In genomic region chr2:72745679-72746368, GRCh38 we compare ENCODE assay signal across 9 cellular contexts.
DNase-seq lines count a peak whose midpoint lies in the region; ATAC-seq, FAIRE-seq and TF ChIP-seq lines count a peak whose summit lies in the region.
"Had no signal": no experiment of that assay in that cellular context is flagged by ENCODE, and none has a peak within 500 bp of the region (broad histone marks: within the 10 kb centered on the region; RNA-seq: fewer than 3 reads in every experiment).

No MANE protein-coding gene starts in this region.

- ATAC-seq in HG02610 (IDR thresholded peaks at IDR 0.05; ENCODE audit: unreplicated experiment): no peak
- ATAC-seq in HG02852 (IDR thresholded peaks at IDR 0.05; ENCODE audit: unreplicated experiment): no peak

- FAIRE-seq in GM19239 (lab: Jason Lieb, UNC): peak; percentile 37
- FAIRE-seq: colon had no signal

- no peaks in the 10 kb centered on the region for H3K27me3 ChIP-seq in testis

- H3K4me1 ChIP-seq in testis: no peaks in the 10 kb centered on the region

- DNase-seq in AG09309 (ENCODE audit: low read depth): peak; percentile 44
- DNase-seq in GM19239 (ENCODE audit: insufficient read length, low spot score): no peak
- peak; percentile 7 for DNase-seq in NCI-H2196 treated with DMSO at 0.1 percent for 48 hours (lab: John Stamatoyannopoulos, UW; ENCODE audit: unreplicated experiment)
- DNase-seq in astrocyte of the cerebellum (ENCODE audit: low read depth): peak; percentile 62
- peak; percentile 28 for DNase-seq in iPS-NIHi7 (ENCODE audit: extremely low spot score)
- no peak for DNase-seq in testis

- no peaks in the 10 kb centered on the region for H3K36me3 ChIP-seq in testis (ENCODE audit: low read depth, missing control alignments)

- H3K9me3 ChIP-seq in testis: no peaks in the 10 kb centered on the region

- TF ChIP-seq POLR2A in testis (IDR thresholded peaks at IDR 0.05): no peak

- H3K27ac ChIP-seq in testis: no peak overlapping the region

- H3K4me3 ChIP-seq in AG09309 (ENCODE audit: control insufficient read depth, low read depth, low read length) (no peak overlapping the region), astrocyte of the cerebellum (ENCODE audit: low read depth, low read length) (no peak overlapping the region), testis (no peak overlapping the region)

- in situ Hi-C loops in astrocyte of the cerebellum (cut with HindIII; ENCODE audit: low sequenced_read_pairs): no loop called here

- intact Hi-C loops in testis (cut with DNase I; ENCODE audit: low total_unique reads): no loop called here

- 43 to 49% methylated on average over 2 of the region's 2 CpGs for WGBS in testis, 2 donors

- TF ChIP-seq CTCF in AG09309 (IDR thresholded peaks at IDR 0.05; ENCODE audit: control insufficient read depth, insufficient read depth, low read depth, low read length, missing control alignments) (peak; percentile 55), astrocyte of the cerebellum (IDR thresholded peaks at IDR 0.05; ENCODE audit: low read depth, low read length, missing control alignments) (peak; percentile 48), testis (IDR thresholded peaks at IDR 0.05) (peak; percentile 29 to 47 (median 31))

Comparison
In these comparisons a context has a peak if more than half of its experiments do, and no peak if none do; other contexts are left out.
1. DNase-seq: peak in AG09309 (single experiment), NCI-H2196 treated with DMSO at 0.1 percent for 48 hours (single experiment), astrocyte of the cerebellum (single experiment) and iPS-NIHi7 (single experiment); none in GM19239 (single experiment) and testis (single experiment).
2. Peak in every context shown above with its lines, with median percentiles within 50 percentile points of each other: CTCF ChIP-seq.